ENCODE assay signal across 15 cellular contexts in the genomic region with DNA sequence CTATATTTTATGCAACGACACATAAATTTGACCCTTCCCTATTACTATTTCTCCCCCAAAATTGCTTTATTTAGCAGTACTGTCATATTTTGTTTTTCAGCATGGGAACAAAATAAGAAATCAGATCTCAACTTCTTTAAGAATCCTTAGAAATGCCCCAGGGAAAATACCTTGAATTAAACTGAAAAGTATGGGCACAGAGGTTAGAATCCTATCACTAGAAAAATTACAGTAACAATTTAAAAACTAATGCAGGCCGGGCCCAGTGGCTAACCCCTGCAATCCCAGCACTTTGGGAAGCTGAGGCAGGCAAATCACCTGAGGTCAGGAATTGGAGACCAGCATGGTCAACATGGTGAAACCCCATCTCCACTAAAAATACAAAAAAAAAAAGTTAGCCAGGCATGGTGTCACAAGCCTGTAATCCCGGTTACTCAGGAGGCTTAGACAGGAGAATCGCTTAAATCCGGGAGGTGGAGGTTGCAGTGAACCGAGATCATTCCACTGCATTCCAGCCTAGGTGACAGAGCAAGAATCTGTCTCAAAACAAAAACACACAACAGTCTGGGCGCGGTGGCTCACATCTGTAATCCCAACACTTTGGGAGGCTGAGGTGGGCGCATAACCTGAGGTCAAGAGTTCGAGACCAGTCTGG. TPM values are rescaled to one million over a fixed set of nuclear protein-coding genes. Genes with fewer than 3 reads are reported as not detected.
A peak's percentile ranks its signal among the peaks of the same experiment; 100 is the strongest.
DNase-seq lines count a peak whose midpoint lies in the region; FAIRE-seq and TF ChIP-seq lines count a peak whose summit lies in the region.
"Had no signal": no experiment of that assay in that cellular context is flagged by ENCODE, and none has a peak within 500 bp of the region (broad histone marks: within the 10 kb centered on the region; RNA-seq: fewer than 3 reads in every experiment).

No MANE protein-coding gene starts in this region.

- DNase-seq in astrocyte (ENCODE audit: low read depth) (no peak), osteocyte (ENCODE audit: extremely low spot score, unreplicated experiment) (no peak), glomerular visceral epithelial cell (ENCODE audit: extremely low spot score) (no peak), NCI-H82 treated with DMSO at 0.1 percent for 48 hours (lab: John Stamatoyannopoulos, UW; ENCODE audit: unreplicated experiment) (no peak), H7 (no peak)
- DNase-seq: GF-D8, NCI-H1105, NCI-H2081 treated with DMSO at 0.1 percent for 48 hours, NCI-H510A, retina, testis had no signal

- TF ChIP-seq CTCF in DOHH2 (IDR thresholded peaks at IDR 0.05; ENCODE audit: low read depth, low read length, poor library complexity, severe bottlenecking), result no peak
- no peak for TF ChIP-seq CTCF in astrocyte (IDR thresholded peaks at IDR 0.05; ENCODE audit: insufficient read depth, low read depth, low read length)
- no peak for TF ChIP-seq CTCF in osteocyte (IDR thresholded peaks at IDR 0.05)

- no peak for FAIRE-seq in astrocyte (lab: Jason Lieb, UNC)
- FAIRE-seq: D721Med had no signal

- peaks cover 67% of the 10 kb centered on the region for H3F3A ChIP-seq in DOHH2 (ENCODE audit: control insufficient read depth, insufficient read depth)

- H4K20me1 ChIP-seq in BLaER1 treated with 17β-estradiol and CSF1 and Interleukin-3, amounts not matched to agents 10 nM and 100 nM, result peaks cover 92 to 100% (median 100%) of the 10 kb centered on the region in 11 experiments
- H4K20me1 ChIP-seq in DOHH2 (ENCODE audit: control insufficient read depth, insufficient read depth, low read depth, low read length), result no peaks in the 10 kb centered on the region
- H4K20me1 ChIP-seq in astrocyte (ENCODE audit: insufficient read depth, low read length), result peaks cover 95% of the 10 kb centered on the region

- H3K4me2 ChIP-seq in BLaER1 treated with 17β-estradiol and CSF1 and Interleukin-3, amounts not matched to agents 10 nM and 100 nM, result peak overlapping the region; percentile 76 to 97 (median 89); a peak in 17 of 22 replicates
- H3K4me2 ChIP-seq in DOHH2 (ENCODE audit: low read length), result peak overlapping the region; percentile 96
- no peak overlapping the region for H3K4me2 ChIP-seq in astrocyte (ENCODE audit: low read length)

- peak overlapping the region in 3 of 11 experiments; percentile 9 to 70 (median 70); a peak in 3 of 22 replicates for H3K9ac ChIP-seq in BLaER1 treated with 17β-estradiol and CSF1 and Interleukin-3, amounts not matched to agents 10 nM and 100 nM
- no peak overlapping the region for H3K9ac ChIP-seq in astrocyte (ENCODE audit: low read length)

- H3K4me3 ChIP-seq in BLaER1 treated with 17β-estradiol and CSF1 and Interleukin-3, amounts not matched to agents 10 nM and 100 nM, result no peak overlapping the region
- H3K4me3 ChIP-seq in DOHH2 (ENCODE audit: low read length) (peak overlapping the region; percentile 72; the same call in 1 of the 2 replicates), astrocyte (ENCODE audit: insufficient read depth, low read depth, low read length) (no peak overlapping the region), H7 (ENCODE audit: insufficient read depth, low read depth, low read length) (no peak overlapping the region)
- H3K4me3 ChIP-seq: esophagus muscularis mucosa, testis had no signal

- H3K36me3 ChIP-seq in BLaER1 treated with 17β-estradiol and CSF1 and Interleukin-3, amounts not matched to agents 10 nM and 100 nM, result peaks cover 28 to 57% (median 51%) of the 10 kb centered on the region in 11 experiments; a peak in 21 of 22 replicates
- H3K36me3 ChIP-seq in DOHH2 (ENCODE audit: control insufficient read depth, low read length) (peaks cover 59% of the 10 kb centered on the region), astrocyte (ENCODE audit: insufficient read depth, low read length) (peaks cover 4% of the 10 kb centered on the region), H7 (replicated peaks; ENCODE audit: control insufficient read depth, insufficient read depth, low read length) (no peaks in the 10 kb centered on the region; the same call in none of the 2 replicates)

- peaks cover 75 to 100% (median 95%) of the 10 kb centered on the region in 10 experiments for H3K4me1 ChIP-seq in BLaER1 treated with 17β-estradiol and CSF1 and Interleukin-3, amounts not matched to agents 10 nM and 100 nM
- H3K4me1 ChIP-seq in DOHH2 (ENCODE audit: control insufficient read depth, low read length) (peaks cover 97% of the 10 kb centered on the region), astrocyte (ENCODE audit: insufficient read depth, low read length) (peaks cover under 1% of the 10 kb centered on the region)

- no peaks in the 10 kb centered on the region for H3K27me3 ChIP-seq in BLaER1 treated with 17β-estradiol and CSF1 and Interleukin-3, amounts not matched to agents 10 nM and 100 nM
- no peaks in the 10 kb centered on the region for H3K27me3 ChIP-seq in DOHH2 (ENCODE audit: control insufficient read depth, low read length)
- H3K27me3 ChIP-seq in astrocyte (ENCODE audit: insufficient read depth, low read length), result no peaks in the 10 kb centered on the region
- H3K27me3 ChIP-seq in H7 (ENCODE audit: control insufficient read depth, insufficient read depth, low read length), result no peaks in the 10 kb centered on the region
- H3K27me3 ChIP-seq: esophagus muscularis mucosa, testis had no signal

- no peaks in the 10 kb centered on the region for H3K9me3 ChIP-seq in BLaER1 treated with 17β-estradiol and CSF1 and Interleukin-3, amounts not matched to agents 10 nM and 100 nM (replicated peaks in 1 of 11)
- H3K9me3 ChIP-seq in DOHH2 (ENCODE audit: control insufficient read depth, insufficient read depth, low read length) (no peaks in the 10 kb centered on the region), astrocyte (ENCODE audit: insufficient read depth, low read depth, low read length) (no peaks in the 10 kb centered on the region)
- H3K9me3 ChIP-seq: esophagus muscularis mucosa, testis had no signal

- H3K36me3 Mint-ChIP-seq in astrocyte (ENCODE audit: low read depth, unreplicated experiment) (peaks cover 16% of the 10 kb centered on the region), osteocyte (ENCODE audit: unreplicated experiment) (peaks cover 13% of the 10 kb centered on the region)

- H3K79me2 ChIP-seq in DOHH2 (ENCODE audit: control insufficient read depth, low read length) (peaks cover 92% of the 10 kb centered on the region), astrocyte (ENCODE audit: insufficient read depth, low read length) (peaks cover 99% of the 10 kb centered on the region)

- no peaks in the 10 kb centered on the region for H3K9me3 Mint-ChIP-seq in astrocyte (ENCODE audit: unreplicated experiment)
- H3K9me3 Mint-ChIP-seq in osteocyte (ENCODE audit: unreplicated experiment), result no peaks in the 10 kb centered on the region

- H3K27ac Mint-ChIP-seq in astrocyte (ENCODE audit: unreplicated experiment) (peak overlapping the region; percentile 86), osteocyte (ENCODE audit: unreplicated experiment) (peak overlapping the region; percentile 54)

- H3K4me3 Mint-ChIP-seq in astrocyte (ENCODE audit: unreplicated experiment) (no peak overlapping the region), osteocyte (ENCODE audit: unreplicated experiment) (no peak overlapping the region)

- no peak overlapping the region for H2AFZ ChIP-seq in astrocyte (ENCODE audit: low read depth, low read length)

- H3K27ac ChIP-seq in BLaER1 treated with 17β-estradiol and CSF1 and Interleukin-3, amounts not matched to agents 10 nM and 100 nM, result peak overlapping the region in 8 of 11 experiments; percentile 11 to 76 (median 68); a peak in 10 of 22 replicates
- H3K27ac ChIP-seq in DOHH2 (ENCODE audit: low read depth, low read length) (peak overlapping the region; percentile 91), astrocyte (ENCODE audit: low read depth, low read length) (no peak overlapping the region)
- H3K27ac ChIP-seq: esophagus muscularis mucosa, testis had no signal

- H3K4me1 Mint-ChIP-seq in astrocyte (ENCODE audit: low read depth, unreplicated experiment) (peaks cover 27% of the 10 kb centered on the region), osteocyte (ENCODE audit: unreplicated experiment) (peaks cover 32% of the 10 kb centered on the region)

- H3K9me2 ChIP-seq in DOHH2 (replicated peaks; ENCODE audit: control insufficient read depth, low read length), result no peaks in the 10 kb centered on the region

- H3K27me3 Mint-ChIP-seq in astrocyte (ENCODE audit: low read depth, unreplicated experiment), result no peaks in the 10 kb centered on the region
- no peaks in the 10 kb centered on the region for H3K27me3 Mint-ChIP-seq in osteocyte (ENCODE audit: unreplicated experiment)

RNA-seq across cellular contexts. Expression of a gene that starts 51.4 kb away (rescaled TPM):
- total RNA-seq in astrocyte, result 583 and 602 TPM in 2 replicates
- 394 and 407 TPM in 2 replicates for total RNA-seq in osteocyte
- total RNA-seq in H7 (2014; rRNA removed; shearing (Covaris generic)), result 135 and 159 TPM in 2 replicates
